ENCODE assay signal across 9 cellular contexts in the genomic region with DNA sequence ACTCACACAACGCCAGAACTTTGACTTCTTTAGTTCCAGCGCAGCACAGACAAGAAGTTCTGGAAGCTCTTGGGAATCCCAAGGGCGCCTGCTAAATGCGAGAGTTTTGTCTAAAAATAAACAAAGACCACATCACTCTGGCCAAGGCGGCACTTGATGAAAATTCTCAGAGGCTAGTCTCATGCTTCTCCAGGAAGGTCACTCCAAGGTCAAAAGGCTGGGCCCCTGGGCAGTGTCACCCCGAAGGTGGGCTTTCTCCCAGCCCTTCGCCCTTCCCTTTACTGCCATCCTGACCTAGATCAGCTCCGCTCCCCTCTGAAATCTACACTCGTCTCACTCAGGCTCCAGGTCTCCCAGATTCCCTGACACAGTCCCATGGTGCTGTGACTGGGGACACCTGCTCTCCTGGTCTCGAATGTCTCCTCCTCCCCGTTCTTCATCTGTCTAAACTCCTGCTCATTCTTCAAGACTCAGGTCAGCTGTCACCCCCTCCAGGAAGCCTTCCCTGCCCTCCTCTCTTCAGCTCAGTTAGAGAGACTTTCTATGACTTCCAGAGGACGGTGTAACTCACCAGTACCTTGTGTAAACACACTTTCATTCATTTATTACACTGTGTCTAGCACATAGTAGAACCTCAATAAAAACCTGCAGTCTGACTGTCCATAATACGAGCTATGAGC. TPM values are rescaled to one million over a fixed set of nuclear protein-coding genes. Genes with fewer than 3 reads are reported as not detected.
DNase-seq lines count a peak whose midpoint lies in the region; ATAC-seq, FAIRE-seq and TF ChIP-seq lines count a peak whose summit lies in the region.
"Had no signal": no experiment of that assay in that cellular context is flagged by ENCODE, and none has a peak within 500 bp of the region (broad histone marks: within the 10 kb centered on the region; RNA-seq: fewer than 3 reads in every experiment).

No MANE protein-coding gene starts in this region.

- DNase-seq in HepG2 (ENCODE audit: low spot score) (no peak), dorsolateral prefrontal cortex (no peak), nephron progenitor cell (no peak), 8988T (no peak), NCI-H345 treated with DMSO at 0.1 percent for 48 hours (lab: John Stamatoyannopoulos, UW; ENCODE audit: unreplicated experiment) (no peak), UCSD-AML1 (lab: John Stamatoyannopoulos, UW; ENCODE audit: unreplicated experiment) (no peak)
- DNase-seq: NCI-H345 had no signal

- H3K4me3 Mint-ChIP-seq in nephron progenitor cell, result no peak overlapping the region

- no peak overlapping the region for H3K4me2 ChIP-seq in HepG2 (ENCODE audit: low read depth, low read length)

- FAIRE-seq in HepG2 (lab: Jason Lieb, UNC), result no peak

- H3K79me2 ChIP-seq in HepG2 (ENCODE audit: insufficient read depth, low read length), result peaks cover 60% of the 10 kb centered on the region

- no peak overlapping the region for H3K4me3 ChIP-seq in liver (ENCODE audit: low read depth in 1 of 3, low read length in 3 of 3)
- no peak overlapping the region for H3K4me3 ChIP-seq in HepG2 (replicated peaks in 1 of 3; ENCODE audit: insufficient read depth in 1 of 3, low read depth in 2 of 3, low read length in 3 of 3)
- peak overlapping the region in 1 of 59 donors; percentile 10 for H3K4me3 ChIP-seq in dorsolateral prefrontal cortex

- no peak for TF ChIP-seq EP300 in HepG2 (IDR thresholded peaks at IDR 0.05; ENCODE audit: low read depth in 2 of 2, low read length in 2 of 2)
- no peak for TF ChIP-seq EP300 in HepG2 (CRISPR knock-in tag; IDR thresholded peaks at IDR 0.05; ENCODE audit: borderline replicate concordance)

- H3K27me3 ChIP-seq in liver (ENCODE audit: control insufficient read depth in 4 of 4, insufficient read depth in 4 of 4, low read length in 3 of 4), result no peaks in the 10 kb centered on the region
- no peaks in the 10 kb centered on the region for H3K27me3 ChIP-seq in HepG2 (ENCODE audit: control insufficient read depth in 1 of 2, insufficient read depth in 2 of 2, low read length in 2 of 2)
- H3K27me3 ChIP-seq in dorsolateral prefrontal cortex, result no peaks in the 10 kb centered on the region

- no peaks in the 10 kb centered on the region for H3K9me3 Mint-ChIP-seq in nephron progenitor cell

- POLR2A ChIA-PET in HepG2 (lab: Yijun Ruan, JAX), result no interaction called here

- peaks cover 10 to 37% (median 30%) of the 10 kb centered on the region in 4 donors for H3K4me1 ChIP-seq in liver (ENCODE audit: control insufficient read depth in 4 of 4, insufficient read depth in 4 of 4, low read length in 3 of 4)
- peaks cover 26% of the 10 kb centered on the region for H3K4me1 ChIP-seq in HepG2 (ENCODE audit: insufficient read depth, low read length)

- H2AFZ ChIP-seq in HepG2 (ENCODE audit: low read length), result no peak overlapping the region

- peak overlapping the region; percentile 93 for H3K27ac Mint-ChIP-seq in nephron progenitor cell

- H3K27me3 Mint-ChIP-seq in nephron progenitor cell (ENCODE audit: low read depth, poor library complexity), result peaks cover 9% of the 10 kb centered on the region

- no peaks in the 10 kb centered on the region for H3K9me3 ChIP-seq in liver (ENCODE audit: control insufficient read depth in 4 of 4, low read length in 3 of 4)
- no peaks in the 10 kb centered on the region for H3K9me3 ChIP-seq in HepG2 (ENCODE audit: low read length)

- H3K36me3 ChIP-seq in liver (ENCODE audit: control insufficient read depth in 4 of 4, insufficient read depth in 3 of 4, low read depth in 1 of 4, low read length in 3 of 4) (no peaks in the 10 kb centered on the region), HepG2 (replicated peaks in 1 of 2; ENCODE audit: control insufficient read depth in 1 of 2, insufficient read depth in 2 of 2, low read length in 2 of 2) (peaks cover 3 to 6% of the 10 kb centered on the region in 2 experiments; a peak in 3 of 5 replicates)

- ATAC-seq in HepG2, result no peak
- no peak for ATAC-seq in GM21717 (IDR thresholded peaks at IDR 0.05; ENCODE audit: unreplicated experiment)

- H3K27ac ChIP-seq in liver (ENCODE audit: low read depth in 1 of 2, low read length in 2 of 2) (no peak overlapping the region), HepG2 (ENCODE audit: extremely low read length, insufficient read depth, low read length) (no peak overlapping the region), dorsolateral prefrontal cortex (peak overlapping the region in 58 of 59 donors; percentile 2 to 100 (median 96))

- CTCF ChIA-PET in HepG2 (lab: Yijun Ruan, JAX; ENCODE audit: low intra/inter-chr PET ratio, low total read pairs), result no interaction called here

- peaks cover 15% of the 10 kb centered on the region for H4K20me1 ChIP-seq in HepG2 (ENCODE audit: insufficient read depth, low read length)

- 83% methylated on average over 13 of the region's 13 CpGs for WGBS in liver
- WGBS in HepG2 (ENCODE audit: low lambda C conversion rate), result 94% methylated on average over 12 of the region's 13 CpGs

- intact Hi-C loops in HepG2 (cut with micrococcal nuclease; ENCODE audit: unreplicated experiment) (no loop called here), dorsolateral prefrontal cortex (cut with DNase I) (no loop called here)

- in situ Hi-C loops in HepG2 (cut with HindIII; ENCODE audit: extremely low pct_ligation_motif_present, low pct_unique_long_range_greater_than_20kb), result no loop called here

- H3K4me1 Mint-ChIP-seq in nephron progenitor cell, result peaks cover 74% of the 10 kb centered on the region

- TF ChIP-seq POLR2A in HepG2 (IDR thresholded peaks at IDR 0.05; ENCODE audit: insufficient read depth in 1 of 2, low read depth in 2 of 2, low read length in 2 of 2), result no peak

- no peak for TF ChIP-seq CTCF in liver (IDR thresholded peaks at IDR 0.05; ENCODE audit: low read depth, low read length, missing input control)
- no peak for TF ChIP-seq CTCF in HepG2 (CRISPR knock-in tag; IDR thresholded peaks at IDR 0.05)
- TF ChIP-seq CTCF in dorsolateral prefrontal cortex (IDR thresholded peaks at IDR 0.05 in 54 of 56, conservative IDR thresholded peaks at IDR 0.05 in 2 of 56; ENCODE audit: low read depth in 1 of 56, partially characterized antibody in 56 of 56), result no peak
- TF ChIP-seq CTCF in nephron progenitor cell (IDR thresholded peaks at IDR 0.05), result no peak

- H3K36me3 Mint-ChIP-seq in nephron progenitor cell (ENCODE audit: low read depth), result peaks cover 15% of the 10 kb centered on the region

- TF ChIP-seq RAD21 in liver (IDR thresholded peaks at IDR 0.05) (no peak), HepG2 (CRISPR knock-in tag; IDR thresholded peaks at IDR 0.05) (no peak)

- no TSS peak for BruUV-seq in HepG2 (replicated peaks; lab: Mats Ljungman, UMichigan)

- H3K9ac ChIP-seq in liver (ENCODE audit: low read depth in 1 of 2, low read length in 2 of 2), result no peak overlapping the region
- no peak overlapping the region for H3K9ac ChIP-seq in HepG2 (ENCODE audit: insufficient read depth, low read depth, low read length)

RNA-seq across cellular contexts. Expression of a gene that starts 10.5 kb away (rescaled TPM):
- total RNA-seq in liver (10 to 100 TPM; 10.2 to 24.0 TPM), HepG2 (2016; rRNA removed; fragmentation: Illumina TruSeq; extraction: Trizol) (17.6 and 19.3 TPM in 2 replicates), dorsolateral prefrontal cortex (100 to 1,000 TPM in 2 of 120 experiments, 10 to 100 TPM in 118; 30.6 to 142 (median 58.2) TPM)
- polyA plus RNA-seq in liver (1 to 10 TPM; 1.1 to 2.3 TPM), HepG2 (2011; rRNA removed) (5.8 and 6.4 TPM in 2 replicates)
- 37.4 and 40.4 TPM in 2 replicates for total RNA-seq in HepG2 (2016; cell fraction: cytosol; rRNA removed; fragmentation: Illumina TruSeq; extraction: Trizol; ENCODE audit: low read depth)
- total RNA-seq in HepG2 (2016; cell fraction: insoluble cytoplasmic fraction; rRNA removed; fragmentation: Illumina TruSeq; extraction: Trizol), result 15.2 and 19.1 TPM in 2 replicates
- total RNA-seq in HepG2 (2016; cell fraction: membrane; rRNA removed; fragmentation: Illumina TruSeq; extraction: Trizol), result 19.0 and 21.2 TPM in 2 replicates
- 13.6 and 18.0 TPM in 2 replicates for total RNA-seq in HepG2 (2016; cell fraction: nucleus; rRNA removed; fragmentation: Illumina TruSeq; extraction: Trizol)
- 4.7 and 7.2 TPM in 2 replicates for polyA plus RNA-seq in HepG2 (2011; cell fraction: cytosol; rRNA removed)
- polyA plus RNA-seq in HepG2 (2011; cell fraction: nucleus; rRNA removed), result 7.7 and 11.9 TPM in 2 replicates
- 3.5 and 5.6 TPM in 2 replicates for polyA plus RNA-seq in HepG2 (2012)
- polyA plus RNA-seq in HepG2 (2016; cell fraction: cytosol; fragmentation: Illumina TruSeq; extraction: Trizol; ENCODE audit: low read depth), result 0.71 and 0.72 TPM in 2 replicates
- 10.3 and 11.4 TPM in 2 replicates for polyA plus RNA-seq in HepG2 (2016; cell fraction: insoluble cytoplasmic fraction; fragmentation: Illumina TruSeq; extraction: Trizol; ENCODE audit: low read depth)
- polyA plus RNA-seq in HepG2 (2016; cell fraction: membrane; fragmentation: Illumina TruSeq; extraction: Trizol; ENCODE audit: low read depth), result 3.6 and 4.1 TPM in 2 replicates
- 13.5 and 14.8 TPM in 2 replicates for polyA plus RNA-seq in HepG2 (2016; cell fraction: nucleus; fragmentation: Illumina TruSeq; extraction: Trizol; ENCODE audit: insufficient read depth, low read depth)
- polyA minus RNA-seq in HepG2 (2011; rRNA and poly(A)+ RNA removed; ENCODE audit: low replicate concordance), result 28.7 and 33.7 TPM in 2 replicates
- polyA minus RNA-seq in HepG2 (2011; cell fraction: cytosol; rRNA and poly(A)+ RNA removed), result 7.5 and 12.7 TPM in 2 replicates
- 9.5 and 10.1 TPM in 2 replicates for polyA minus RNA-seq in HepG2 (2011; cell fraction: nucleus; rRNA and poly(A)+ RNA removed)

RNA-seq across cellular contexts. Expression of a gene that starts 58.0 kb away (rescaled TPM):
- total RNA-seq in liver (10 to 100 TPM; 10.0 to 12.7 TPM), HepG2 (2016; rRNA removed; fragmentation: Illumina TruSeq; extraction: Trizol) (19.3 and 24.1 TPM in 2 replicates), dorsolateral prefrontal cortex (10 to 100 TPM; 17.5 to 38.9 (median 26.4) TPM)
- polyA plus RNA-seq in liver (1 to 10 TPM; 5.9 to 7.0 TPM), HepG2 (2011; rRNA removed) (8.6 and 11.3 TPM in 2 replicates)
- 7.6 and 9.0 TPM in 2 replicates for total RNA-seq in HepG2 (2016; cell fraction: cytosol; rRNA removed; fragmentation: Illumina TruSeq; extraction: Trizol; ENCODE audit: low read depth)
- 19.7 and 24.1 TPM in 2 replicates for total RNA-seq in HepG2 (2016; cell fraction: insoluble cytoplasmic fraction; rRNA removed; fragmentation: Illumina TruSeq; extraction: Trizol)
- 14.7 and 16.5 TPM in 2 replicates for total RNA-seq in HepG2 (2016; cell fraction: membrane; rRNA removed; fragmentation: Illumina TruSeq; extraction: Trizol)
- total RNA-seq in HepG2 (2016; cell fraction: nucleus; rRNA removed; fragmentation: Illumina TruSeq; extraction: Trizol), result 19.2 and 19.6 TPM in 2 replicates
- 3.8 and 6.6 TPM in 2 replicates for polyA plus RNA-seq in HepG2 (2011; cell fraction: cytosol; rRNA removed)
- polyA plus RNA-seq in HepG2 (2011; cell fraction: nucleus; rRNA removed), result 5.5 and 6.0 TPM in 2 replicates
- polyA plus RNA-seq in HepG2 (2012), result 8.0 and 12.7 TPM in 2 replicates
- 6.0 and 7.6 TPM in 2 replicates for polyA plus RNA-seq in HepG2 (2016; cell fraction: cytosol; fragmentation: Illumina TruSeq; extraction: Trizol; ENCODE audit: low read depth)
- 20.8 and 22.1 TPM in 2 replicates for polyA plus RNA-seq in HepG2 (2016; cell fraction: insoluble cytoplasmic fraction; fragmentation: Illumina TruSeq; extraction: Trizol; ENCODE audit: low read depth)
- polyA plus RNA-seq in HepG2 (2016; cell fraction: membrane; fragmentation: Illumina TruSeq; extraction: Trizol; ENCODE audit: low read depth), result 9.4 and 10.8 TPM in 2 replicates
- 22.3 and 25.2 TPM in 2 replicates for polyA plus RNA-seq in HepG2 (2016; cell fraction: nucleus; fragmentation: Illumina TruSeq; extraction: Trizol; ENCODE audit: insufficient read depth, low read depth)
- 4.6 and 19.2 TPM in 2 replicates for polyA minus RNA-seq in HepG2 (2011; rRNA and poly(A)+ RNA removed; ENCODE audit: low replicate concordance)
- 7.5 and 7.6 TPM in 2 replicates for polyA minus RNA-seq in HepG2 (2011; cell fraction: cytosol; rRNA and poly(A)+ RNA removed)
- 19.4 and 22.7 TPM in 2 replicates for polyA minus RNA-seq in HepG2 (2011; cell fraction: nucleus; rRNA and poly(A)+ RNA removed)

Comparison
In these comparisons a context has a peak if more than half of its experiments do, and no peak if none do; other contexts are left out.
1. H3K27ac ChIP-seq: peak in dorsolateral prefrontal cortex (58 of 59); none in liver (0 of 2) and HepG2 (single experiment).